In genomic region chr22:48798281-48799226, GRCh38 we compare ENCODE assay signal across 27 cellular contexts.
DNase-seq lines count a peak whose midpoint lies in the region; ATAC-seq, FAIRE-seq and TF ChIP-seq lines count a peak whose summit lies in the region.
"Had no signal": no experiment of that assay in that cellular context is flagged by ENCODE, and none has a peak within 500 bp of the region (broad histone marks: within the 10 kb centered on the region; RNA-seq: fewer than 3 reads in every experiment).

No MANE protein-coding gene starts in this region.

- TF ChIP-seq POLR2A in HepG2 (IDR thresholded peaks at IDR 0.05; ENCODE audit: insufficient read depth in 1 of 2, low read depth in 2 of 2, low read length in 2 of 2) (no peak), right lobe of liver (IDR thresholded peaks at IDR 0.05) (no peak), vagina (IDR thresholded peaks at IDR 0.05) (no peak)

- H3K27me3 ChIP-seq in HepG2 (ENCODE audit: control insufficient read depth in 1 of 2, insufficient read depth in 2 of 2, low read length in 2 of 2) = peaks cover 2 to 28% of the 10 kb centered on the region in 2 experiments; a peak in 3 of 5 replicates
- H3K27me3 ChIP-seq in right lobe of liver = no peaks in the 10 kb centered on the region
- H3K27me3 ChIP-seq in vagina = no peaks in the 10 kb centered on the region

- H3K4me1 ChIP-seq in HepG2 (ENCODE audit: insufficient read depth, low read length) = no peaks in the 10 kb centered on the region
- H3K4me1 ChIP-seq in right lobe of liver = no peaks in the 10 kb centered on the region
- no peaks in the 10 kb centered on the region for H3K4me1 ChIP-seq in vagina

- H3K4me2 ChIP-seq in HepG2 (ENCODE audit: low read depth, low read length) = no peak overlapping the region

- no peak overlapping the region for H3K4me3 Mint-ChIP-seq in nephron progenitor cell
- H3K4me3 Mint-ChIP-seq in type B pancreatic cell = no peak overlapping the region
- H3K4me3 Mint-ChIP-seq: CD14-positive monocyte; CD8-positive, alpha-beta memory T cell had no signal

- 0 out of 3 replicates have a peak, but pooled peaks have one; percentile 15 for ATAC-seq in HepG2
- no peak for ATAC-seq in right lobe of liver
- ATAC-seq: K562 had no signal

- peaks cover under 1% of the 10 kb centered on the region for H3K36me3 Mint-ChIP-seq in nephron progenitor cell (ENCODE audit: low read depth)
- no peaks in the 10 kb centered on the region for H3K36me3 Mint-ChIP-seq in type B pancreatic cell
- H3K36me3 Mint-ChIP-seq: CD14-positive monocyte; CD8-positive, alpha-beta memory T cell had no signal

- H3K9me3 ChIP-seq in HepG2 (ENCODE audit: low read length) (no peaks in the 10 kb centered on the region), right lobe of liver (no peaks in the 10 kb centered on the region), vagina (no peaks in the 10 kb centered on the region)

- H3K9ac ChIP-seq in HepG2 (ENCODE audit: insufficient read depth, low read depth, low read length) = no peak overlapping the region

- no TSS peak for BruUV-seq in HepG2 (replicated peaks; lab: Mats Ljungman, UMichigan)

- H4K20me1 ChIP-seq in HepG2 (ENCODE audit: insufficient read depth, low read length) = no peaks in the 10 kb centered on the region

- TF ChIP-seq RAD21 in HepG2 (CRISPR knock-in tag; IDR thresholded peaks at IDR 0.05) = no peak

- H3K27ac ChIP-seq in HepG2 (ENCODE audit: extremely low read length, insufficient read depth, low read length) = no peak overlapping the region
- H3K27ac ChIP-seq in right lobe of liver = no peak overlapping the region
- no peak overlapping the region for H3K27ac ChIP-seq in vagina
- H3K27ac ChIP-seq: RWPE1 had no signal

- peaks cover 8% of the 10 kb centered on the region for H3K27me3 Mint-ChIP-seq in nephron progenitor cell (ENCODE audit: low read depth, poor library complexity)
- H3K27me3 Mint-ChIP-seq in type B pancreatic cell = peaks cover 3% of the 10 kb centered on the region

- intact Hi-C loops in HepG2 (cut with micrococcal nuclease; ENCODE audit: unreplicated experiment) (no loop called here), right lobe of liver (cut with DNase I) (no loop called here), vagina (cut with DNase I) (no loop called here)

- H3K4me3 ChIP-seq in HepG2 (replicated peaks in 1 of 3; ENCODE audit: insufficient read depth in 1 of 3, low read depth in 2 of 3, low read length in 3 of 3) (no peak overlapping the region), right lobe of liver (no peak overlapping the region), vagina (no peak overlapping the region)
- H3K4me3 ChIP-seq: K562 had no signal

- H3K36me3 ChIP-seq in HepG2 (replicated peaks in 1 of 2; ENCODE audit: control insufficient read depth in 1 of 2, insufficient read depth in 2 of 2, low read length in 2 of 2) (no peaks in the 10 kb centered on the region), right lobe of liver (no peaks in the 10 kb centered on the region), vagina (no peaks in the 10 kb centered on the region)

- no peaks in the 10 kb centered on the region for H3K79me2 ChIP-seq in HepG2 (ENCODE audit: insufficient read depth, low read length)

- peaks cover 16% of the 10 kb centered on the region for H3K9me3 Mint-ChIP-seq in nephron progenitor cell
- H3K9me3 Mint-ChIP-seq in type B pancreatic cell = no peaks in the 10 kb centered on the region

- H2AFZ ChIP-seq in HepG2 (ENCODE audit: low read length) = no peak overlapping the region

- CTCF ChIA-PET in HepG2 (lab: Yijun Ruan, JAX; ENCODE audit: low intra/inter-chr PET ratio, low total read pairs) = no interaction called here

- in situ Hi-C loops in HepG2 (cut with HindIII; ENCODE audit: extremely low pct_ligation_motif_present, low pct_unique_long_range_greater_than_20kb) = no loop called here

- TF ChIP-seq EP300 in HepG2 (IDR thresholded peaks at IDR 0.05; ENCODE audit: low read depth in 2 of 2, low read length in 2 of 2) (no peak), HepG2 (CRISPR knock-in tag; IDR thresholded peaks at IDR 0.05; ENCODE audit: borderline replicate concordance) (no peak)

- no peak for TF ChIP-seq CTCF in HepG2 (CRISPR knock-in tag; IDR thresholded peaks at IDR 0.05)
- no peak for TF ChIP-seq CTCF in right lobe of liver (IDR thresholded peaks at IDR 0.05)
- no peak for TF ChIP-seq CTCF in nephron progenitor cell (IDR thresholded peaks at IDR 0.05)
- TF ChIP-seq CTCF in vagina (IDR thresholded peaks at IDR 0.05) = no peak
- TF ChIP-seq CTCF in type B pancreatic cell (conservative IDR thresholded peaks at IDR 0.05) = no peak

- no peak for FAIRE-seq in HepG2 (lab: Jason Lieb, UNC)
- FAIRE-seq: GM12892, H54, K562 had no signal

- H3K27ac Mint-ChIP-seq in nephron progenitor cell (no peak overlapping the region), type B pancreatic cell (no peak overlapping the region)
- H3K27ac Mint-ChIP-seq: CD14-positive monocyte; CD8-positive, alpha-beta memory T cell had no signal

- H3K4me1 Mint-ChIP-seq in nephron progenitor cell (peaks cover 38% of the 10 kb centered on the region), type B pancreatic cell (ENCODE audit: unreplicated experiment) (peaks cover 6% of the 10 kb centered on the region)
- H3K4me1 Mint-ChIP-seq: CD14-positive monocyte; CD8-positive, alpha-beta memory T cell had no signal

- WGBS in HepG2 (ENCODE audit: low lambda C conversion rate) = 40% methylated on average over 5 of the region's 31 CpGs
- whole genome bisulfite sequencing in right lobe of liver (ENCODE audit: insufficient coverage, low coverage, low lambda C conversion rate, missing lambda C conversion rate) = 41% methylated on average over 9 of the region's 31 CpGs

- POLR2A ChIA-PET in HepG2 (lab: Yijun Ruan, JAX) = no interaction called here

- DNase-seq in HepG2 (ENCODE audit: low spot score) (no peak), right lobe of liver (no peak), ecto neural progenitor cell (ENCODE audit: low spot score) (peak; percentile 42), nephron progenitor cell (peak; percentile 41), vagina (ENCODE audit: extremely low spot score in 2 of 2) (peak; percentile 34 to 84), GF-D8 (lab: John Stamatoyannopoulos, UW) (no peak), GM03348 (ENCODE audit: low spot score) (no peak), type B pancreatic cell (ENCODE audit: extremely low spot score, unreplicated experiment) (no peak)
- DNase-seq: CD8-positive, alpha-beta memory T cell; DMS 273 treated with DMSO at 0.1 percent for 48 hours; DMS79; EL; GDM1; MV-4-11; NCI-H1105; NCI-H1436 treated with DMSO at 0.1 percent for 48 hours; NCI-H187 treated with DMSO at 0.1 percent for 48 hours; NCI-H2171 treated with DMSO at 0.1 percent for 48 hours; NCI-H345; NCI-H524; NCI-H774; SHP77 treated with DMSO at 0.1 percent for 48 hours had no signal

TF ChIP-seq in HepG2, 621 proteins besides CTCF, POLR2A, EP300 and RAD21 (continues in another document):
- TF ChIP-seq ZNF337 (CRISPR knock-in tag; IDR thresholded peaks at IDR 0.05; ENCODE audit: borderline replicate concordance, low read depth) (no peak), BCL6 (CRISPR knock-in tag; IDR thresholded peaks at IDR 0.05) (no peak), CREB1 (IDR thresholded peaks at IDR 0.05) (peak; percentile 86), CREB1 (CRISPR knock-in tag; IDR thresholded peaks at IDR 0.05) (no peak), AFF4 (CRISPR knock-in tag; IDR thresholded peaks at IDR 0.05) (no peak), CBFB (CRISPR knock-in tag; IDR thresholded peaks at IDR 0.05) (no peak), ZNF775 (CRISPR knock-in tag; IDR thresholded peaks at IDR 0.05; ENCODE audit: borderline replicate concordance) (no peak), MAFG (CRISPR knock-in tag; IDR thresholded peaks at IDR 0.05) (no peak), ATF7 (IDR thresholded peaks at IDR 0.05) (peak; percentile 72), ATF7 (CRISPR knock-in tag; IDR thresholded peaks at IDR 0.05) (no peak), GABPB1 (CRISPR knock-in tag; IDR thresholded peaks at IDR 0.05) (no peak), ZNF598 (CRISPR knock-in tag; IDR thresholded peaks at IDR 0.05; ENCODE audit: borderline replicate concordance) (no peak), ATF4 (CRISPR knock-in tag; IDR thresholded peaks at IDR 0.05) (no peak)

Comparison
In these comparisons a context has a peak if more than half of its experiments do, and no peak if none do; other contexts are left out.
1. DNase-seq: peak in ecto neural progenitor cell (single experiment), nephron progenitor cell (single experiment) and vagina (2 of 2); none in HepG2 (single experiment), right lobe of liver (0 of 3), GF-D8 (single experiment), GM03348 (single experiment) and type B pancreatic cell (single experiment).